ENCODE assay signal across 8 cellular contexts in the genomic region with DNA sequence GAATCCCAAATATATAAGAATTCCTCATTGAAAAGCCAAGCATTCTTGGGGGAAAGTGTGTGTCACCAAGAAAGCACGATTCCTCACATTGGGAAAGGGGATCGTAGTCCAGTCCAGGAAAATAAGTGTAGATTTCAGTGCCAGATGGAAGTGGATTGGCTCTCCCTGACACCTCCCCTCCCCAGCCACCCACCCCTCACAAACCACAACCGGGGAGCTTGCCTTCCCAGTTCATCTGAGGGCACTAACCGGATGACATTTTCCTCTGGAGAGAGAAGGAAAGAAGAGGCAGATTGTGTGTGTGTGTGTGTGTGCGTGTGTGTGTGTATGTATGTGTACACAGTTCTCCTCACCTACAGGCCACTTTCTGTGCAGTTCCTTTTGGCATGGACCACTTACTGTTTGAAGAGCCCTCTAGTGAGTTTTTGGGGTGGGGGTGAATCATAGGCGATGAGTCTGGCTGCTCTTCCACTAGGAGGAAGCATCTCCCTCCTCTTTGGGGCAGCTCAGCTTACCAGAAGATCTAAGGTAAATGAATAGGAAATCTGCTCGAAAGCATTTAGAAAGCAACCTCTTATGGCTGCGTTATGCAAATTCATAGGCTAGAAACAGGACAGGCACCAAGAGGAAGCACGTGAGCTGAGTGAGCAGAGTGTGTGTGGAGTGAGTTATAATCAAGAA. TPM values are rescaled to one million over a fixed set of nuclear protein-coding genes. Genes with fewer than 3 reads are reported as not detected.
A peak's percentile ranks its signal among the peaks of the same experiment; 100 is the strongest.
DNase-seq lines count a peak whose midpoint lies in the region; ATAC-seq and TF ChIP-seq lines count a peak whose summit lies in the region.

No MANE protein-coding gene starts in this region.

- H2AFZ ChIP-seq in OCI-LY7 (ENCODE audit: low read length) = peak overlapping the region; percentile 79

- TF ChIP-seq CTCF in OCI-LY7 (conservative IDR thresholded peaks at IDR 0.05; ENCODE audit: low read length) (peak; percentile 79), lung (IDR thresholded peaks at IDR 0.05; ENCODE audit: control extremely low read depth, extremely low read depth) (no peak)

- DNase-seq in OCI-LY7 (ENCODE audit: low spot score) = peak; percentile 92
- no peak for DNase-seq in lung (ENCODE audit: low spot score)
- DNase-seq in activated naive CD4-positive, alpha-beta T cell (lab: John Stamatoyannopoulos, UW) = no peak
- DNase-seq in cerebellar nuclear complex (lab: John Stamatoyannopoulos, UW) = no peak
- DNase-seq in activated naive CD4-positive, alpha-beta T cell treated with Interleukin-2 at 50 U/mL for 16 hours = no peak

- no peaks in the 10 kb centered on the region for H3K79me2 ChIP-seq in OCI-LY7 (ENCODE audit: insufficient read depth, low read depth, low read length)

- no TSS peak for BruUV-seq in OCI-LY7 (replicated peaks; lab: Mats Ljungman, UMichigan)

- 23 to 25% methylated on average over 9 of the region's 9 CpGs for WGBS in lung, 2 donors

- H3K9me3 ChIP-seq in OCI-LY7 (ENCODE audit: low read length) (no peaks in the 10 kb centered on the region), lung (ENCODE audit: control insufficient read depth in 2 of 2, insufficient read depth in 1 of 2, low read length in 1 of 2) (no peaks in the 10 kb centered on the region)

- intact Hi-C loops in OCI-LY7 (cut with micrococcal nuclease; ENCODE audit: unreplicated experiment) = loop anchor here (1.0 to 5.0 kb wide), 3 partner anchors 38 to 494 kb away; no protein-coding TSS in a partner anchor

- H3K4me3 ChIP-seq in OCI-LY7 (ENCODE audit: low read depth, low read length, poor library complexity, severe bottlenecking) (peak overlapping the region; percentile 28), lung (no peak overlapping the region)

- no peaks in the 10 kb centered on the region for H3K36me3 ChIP-seq in OCI-LY7 (ENCODE audit: insufficient read depth, low read length)
- H3K36me3 ChIP-seq in lung (ENCODE audit: control insufficient read depth in 2 of 2, insufficient read depth in 2 of 2, low read length in 2 of 2) = no peaks in the 10 kb centered on the region

- H3K27ac ChIP-seq in OCI-LY7 (ENCODE audit: low read depth, low read length, poor library complexity, severe bottlenecking) (peak overlapping the region; percentile 65), lung (ENCODE audit: low read depth in 1 of 2, low read length in 1 of 2) (peak overlapping the region in 1 of 2 donors; percentile 37)

- no peaks in the 10 kb centered on the region for H3K27me3 ChIP-seq in lung (ENCODE audit: control insufficient read depth, insufficient read depth)

- CTCF ChIA-PET in OCI-LY7 (lab: Charles Lee; ENCODE audit: unreplicated experiment) = interaction anchor here (0.7 to 2.8 kb wide), 6 partner anchors 10 to 943 kb away, joined by 3 to 8 read pairs (median 4); no protein-coding TSS in a partner anchor

- no peaks in the 10 kb centered on the region for H4K20me1 ChIP-seq in OCI-LY7 (ENCODE audit: insufficient read depth, low read length)

- peak; percentile 68 for ATAC-seq in GM18511 (IDR thresholded peaks at IDR 0.05; ENCODE audit: unreplicated experiment)
- ATAC-seq in HG02678 (IDR thresholded peaks at IDR 0.05; ENCODE audit: unreplicated experiment) = peak; percentile 89
- peak; percentile 60 for ATAC-seq in lung (ENCODE audit: insufficient read depth, low FRiP score)
- no peak for ATAC-seq in HG03520 (IDR thresholded peaks at IDR 0.05; ENCODE audit: unreplicated experiment)

- no peaks in the 10 kb centered on the region for H3K9me2 ChIP-seq in OCI-LY7 (ENCODE audit: insufficient read depth, low read length)

- peak overlapping the region; percentile 56 for H3K4me2 ChIP-seq in OCI-LY7 (ENCODE audit: low read length)

- POLR2A ChIA-PET in OCI-LY7 (lab: Charles Lee) = interaction anchor here (0.5 to 5.3 kb wide), 7 partner anchors 8 to 87 kb away, joined by 3 to 39 read pairs (median 4); no protein-coding TSS in a partner anchor

- H3K4me1 ChIP-seq in OCI-LY7 (ENCODE audit: insufficient read depth, low read length, poor library complexity, severe bottlenecking) (peaks cover 65% of the 10 kb centered on the region), lung (ENCODE audit: control insufficient read depth in 2 of 2, insufficient read depth in 2 of 2, low read length in 2 of 2) (peaks cover 3 to 5% of the 10 kb centered on the region in 2 donors)

RNA-seq across cellular contexts. Expression of gene DAAM2, which starts 20.8 kb away (rescaled TPM):
- 0.09 TPM in 1 of 2 replicates, not detected in the other for total RNA-seq in OCI-LY7 (2014; rRNA removed; shearing (Covaris generic))
- total RNA-seq in OCI-LY7 (2022) (0.41 and 1.1 TPM in 2 replicates), lung (10 to 100 TPM; 30.3 to 43.0 TPM)
- 10 to 100 TPM; 13.6 to 26.8 TPM for polyA plus RNA-seq in lung

Comparison
In these comparisons a context has a peak if more than half of its experiments do, and no peak if none do; other contexts are left out.
1. RNA of gene DAAM2, which starts 20.8 kb away (total RNA-seq): 30.3 to 43.0 TPM in lung; 0.09 to 1.1 TPM in OCI-LY7; every median in the first group is over 10 times any median in the second.